Comparison of ENCODE assay signal across 8 cellular contexts in genomic region chr6:170147832-170148708, GRCh38.
DNase-seq lines count a peak whose midpoint lies in the region; ATAC-seq and TF ChIP-seq lines count a peak whose summit lies in the region.

No MANE protein-coding gene starts in this region.

- TF ChIP-seq POLR2A in upper lobe of left lung (IDR thresholded peaks at IDR 0.05): no peak

- intact Hi-C loops in lower lobe of right lung (cut with DNase I): no loop called here

- WGBS in upper lobe of left lung, 2 donors: 27 to 29% methylated on average over 30 of the region's 30 CpGs

- peaks cover 32% of the 10 kb centered on the region for H3K4me1 ChIP-seq in lower lobe of right lung
- peaks cover 15 to 39% (median 30%) of the 10 kb centered on the region in 4 donors for H3K4me1 ChIP-seq in upper lobe of left lung

- H3K27ac ChIP-seq in C4-2B: peak overlapping the region; percentile 57
- peak overlapping the region; percentile 51 for H3K27ac ChIP-seq in lower lobe of right lung
- H3K27ac ChIP-seq in upper lobe of left lung: peak overlapping the region; percentile 12 to 54 (median 46)

- H3K27me3 ChIP-seq in lower lobe of right lung (ENCODE audit: low read depth) (peaks cover 26% of the 10 kb centered on the region), upper lobe of left lung (no peaks in the 10 kb centered on the region)

- H3K9me3 ChIP-seq in lower lobe of right lung: no peaks in the 10 kb centered on the region
- H3K9me3 ChIP-seq in upper lobe of left lung: peaks cover 0 to 4% (median 0%) of the 10 kb centered on the region in 4 donors

- peak; percentile 39 for ATAC-seq in HG02870 (IDR thresholded peaks at IDR 0.05; ENCODE audit: unreplicated experiment)
- peak; percentile 15 to 56 for ATAC-seq in lower lobe of right lung
- peak; percentile 24 to 65 for ATAC-seq in upper lobe of left lung (ENCODE audit: low FRiP score in 2 of 2)
- ATAC-seq in GM21381 (IDR thresholded peaks at IDR 0.05; ENCODE audit: unreplicated experiment): no peak

- peak overlapping the region; percentile 2 for H3K4me3 ChIP-seq in lower lobe of right lung
- peak overlapping the region in 2 of 4 donors; percentile 3 to 19 for H3K4me3 ChIP-seq in upper lobe of left lung

- no peaks in the 10 kb centered on the region for H3K36me3 ChIP-seq in lower lobe of right lung
- no peaks in the 10 kb centered on the region for H3K36me3 ChIP-seq in upper lobe of left lung

- no peak for TF ChIP-seq CTCF in C4-2B (conservative IDR thresholded peaks at IDR 0.05)
- no peak for TF ChIP-seq CTCF in lower lobe of right lung (IDR thresholded peaks at IDR 0.05)
- peak in 3 of 6 experiments; percentile 5 to 27 (median 25) for TF ChIP-seq CTCF in upper lobe of left lung (IDR thresholded peaks at IDR 0.05)

- DNase-seq in activated T-cell treated with anti-CD3 and anti-CD28 coated beads for 1 hour (ENCODE audit: low read depth) (peak; percentile 32), lower lobe of right lung (peak; percentile 55), upper lobe of left lung (peak; percentile 44 to 58), D341Med (ENCODE audit: low spot score) (no peak), putamen (ENCODE audit: low spot score) (no peak)

- TF ChIP-seq EP300 in upper lobe of left lung (IDR thresholded peaks at IDR 0.05): no peak

Comparison
In these comparisons a context has a peak if more than half of its experiments do, and no peak if none do; other contexts are left out.
1. DNase-seq: peak in activated T-cell treated with anti-CD3 and anti-CD28 coated beads for 1 hour (single experiment), lower lobe of right lung (single experiment) and upper lobe of left lung (2 of 2); none in D341Med (single experiment) and putamen (single experiment).
2. Peak in every context shown above with its lines, with median percentiles within 50 percentile points of each other: H3K27ac ChIP-seq.